21 cellular contexts compared by ENCODE assay signal in the genomic region with DNA sequence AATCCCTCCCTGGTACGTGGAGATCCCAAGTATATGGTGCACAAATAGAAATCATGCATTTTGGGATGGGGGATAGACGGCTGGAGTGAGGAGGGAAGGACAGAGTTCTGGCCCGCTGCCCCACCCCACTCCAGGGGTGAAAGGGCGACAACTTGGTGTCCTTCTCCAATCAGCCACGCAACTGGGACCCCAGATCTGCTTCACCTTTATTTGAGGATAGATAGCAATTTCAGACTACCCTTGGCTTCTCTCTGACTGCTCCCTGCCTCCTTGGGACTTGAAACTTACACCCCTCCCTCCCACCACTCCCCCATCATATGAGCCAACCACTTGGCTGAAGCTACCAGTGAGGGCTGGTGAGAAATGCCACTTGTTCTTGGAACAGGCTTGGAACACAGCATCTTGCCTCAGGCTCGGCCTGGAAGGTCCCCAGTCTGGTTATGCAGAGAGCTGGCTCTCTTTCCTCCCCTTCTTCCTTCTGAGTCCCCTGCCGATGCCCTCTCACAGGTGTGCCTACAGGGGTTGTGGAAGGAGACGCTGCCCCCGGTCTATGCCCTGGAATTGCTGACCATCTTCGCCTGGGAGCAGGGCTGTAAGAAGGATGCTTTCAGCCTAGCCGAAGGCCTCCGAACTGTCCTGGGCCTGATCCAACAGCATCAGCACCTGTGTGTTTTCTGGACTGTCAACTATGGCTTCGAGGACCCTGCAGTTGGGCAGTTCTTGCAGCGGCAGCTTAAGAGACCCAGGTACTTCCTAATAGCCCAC. TPM values are rescaled to one million over a fixed set of nuclear protein-coding genes. Genes with fewer than 3 reads are reported as not detected.
A peak's percentile ranks its signal among the peaks of the same experiment; 100 is the strongest.
DNase-seq lines count a peak whose midpoint lies in the region; ATAC-seq and TF ChIP-seq lines count a peak whose summit lies in the region.
"Had no signal": no experiment of that assay in that cellular context is flagged by ENCODE, and none has a peak within 500 bp of the region (broad histone marks: within the 10 kb centered on the region; RNA-seq: fewer than 3 reads in every experiment).

No MANE protein-coding gene starts in this region.

- H3K36me3 Mint-ChIP-seq in endodermal cell (ENCODE audit: low read depth), result no peaks in the 10 kb centered on the region
- H3K36me3 Mint-ChIP-seq in activated T-helper 2 cell treated with anti-CD3 and anti-CD28 coated beads, Interferon-gamma antibody, Interleukin-2, Interleukin-4, amounts not matched to agents 10 μg/mL and 5 μg/mL and 100 μg/mL, durations not matched to agents 14 hours and 24 hours and 36 hours (ENCODE audit: low read depth), result peaks cover 55% of the 10 kb centered on the region

- H3K4me3 ChIP-seq in endodermal cell (ENCODE audit: low read length) (no peak overlapping the region), BE2C (ENCODE audit: low read depth, low read length) (no peak overlapping the region)
- H3K4me3 ChIP-seq: GM23248, K562 had no signal

- in situ Hi-C loops in G401 (cut with HindIII; ENCODE audit: low sequenced_read_pairs), result no loop called here

- intact Hi-C loops in activated T-helper 2 cell treated with anti-CD3 and anti-CD28 coated beads, Interferon-gamma antibody, Interleukin-2, Interleukin-4, amounts not matched to agents 10 μg/mL and 5 μg/mL and 100 μg/mL, durations not matched to agents 14 hours and 24 hours and 36 hours (cut with micrococcal nuclease), result no loop called here

- H3K27me3 ChIP-seq in endodermal cell (ENCODE audit: control insufficient read depth, insufficient read depth, low read length, poor library complexity, severe bottlenecking) (no peaks in the 10 kb centered on the region), BE2C (no peaks in the 10 kb centered on the region; the same call in 1 of the 2 replicates)

- H3K36me3 ChIP-seq in endodermal cell (ENCODE audit: control insufficient read depth, insufficient read depth, low read length) (no peaks in the 10 kb centered on the region), BE2C (peaks cover 54% of the 10 kb centered on the region)

- H3K4me1 Mint-ChIP-seq in endodermal cell, result no peaks in the 10 kb centered on the region
- peaks cover 7% of the 10 kb centered on the region for H3K4me1 Mint-ChIP-seq in activated T-helper 2 cell treated with anti-CD3 and anti-CD28 coated beads, Interferon-gamma antibody, Interleukin-2, Interleukin-4, amounts not matched to agents 10 μg/mL and 5 μg/mL and 100 μg/mL, durations not matched to agents 14 hours and 24 hours and 36 hours (ENCODE audit: low read depth)
- H3K4me1 Mint-ChIP-seq: B cell had no signal

- H3K9me3 ChIP-seq in endodermal cell (ENCODE audit: control insufficient read depth, low read length) (no peaks in the 10 kb centered on the region), BE2C (no peaks in the 10 kb centered on the region)

- H3K27ac ChIP-seq in endodermal cell (ENCODE audit: low read depth, low read length), result no peak overlapping the region
- H3K27ac ChIP-seq: GM23248, HL-60 had no signal

- DNase-seq in G401 (ENCODE audit: low spot score) (peak; percentile 70), NCI-H446 (lab: John Stamatoyannopoulos, UW) (peak; percentile 1 to 53), cerebellar cortex (ENCODE audit: low spot score) (peak; percentile 63), endodermal cell (peak; percentile 45), BE2C (no peak)
- DNase-seq in activated T-helper 2 cell treated with anti-CD3 and anti-CD28 coated beads, Interferon-gamma antibody, Interleukin-2, Interleukin-4, amounts not matched to agents 10 μg/mL and 5 μg/mL and 100 μg/mL, durations not matched to agents 14 hours and 24 hours and 36 hours (ENCODE audit: low spot score), result no peak
- DNase-seq: CD4-positive, CD25-positive, alpha-beta regulatory T cell; CD8-positive, alpha-beta memory T cell; COR-L47; DMS 273 treated with DMSO at 0.1 percent for 48 hours; DMS53; DND-41; EL; GM23248; HCEC 1CT; IMR-90 had no signal

- no peak overlapping the region for H3K4me3 Mint-ChIP-seq in endodermal cell
- no peak overlapping the region for H3K4me3 Mint-ChIP-seq in activated T-helper 2 cell treated with anti-CD3 and anti-CD28 coated beads, Interferon-gamma antibody, Interleukin-2, Interleukin-4, amounts not matched to agents 10 μg/mL and 5 μg/mL and 100 μg/mL, durations not matched to agents 14 hours and 24 hours and 36 hours (ENCODE audit: low read depth)
- H3K4me3 Mint-ChIP-seq: B cell; CD8-positive, alpha-beta memory T cell had no signal

- no peaks in the 10 kb centered on the region for H3K4me1 ChIP-seq in endodermal cell (ENCODE audit: control insufficient read depth, insufficient read depth, low read length)
- H3K4me1 ChIP-seq in BE2C, result no peaks in the 10 kb centered on the region; the same call in 1 of the 2 replicates

- no peaks in the 10 kb centered on the region for H3K27me3 Mint-ChIP-seq in endodermal cell (ENCODE audit: insufficient read depth)
- H3K27me3 Mint-ChIP-seq in activated T-helper 2 cell treated with anti-CD3 and anti-CD28 coated beads, Interferon-gamma antibody, Interleukin-2, Interleukin-4, amounts not matched to agents 10 μg/mL and 5 μg/mL and 100 μg/mL, durations not matched to agents 14 hours and 24 hours and 36 hours (ENCODE audit: low read depth), result no peaks in the 10 kb centered on the region
- H3K27me3 Mint-ChIP-seq: B cell; CD4-positive, CD25-positive, alpha-beta regulatory T cell; CD8-positive, alpha-beta memory T cell had no signal

- WGBS in endodermal cell (ENCODE audit: insufficient coverage in 1 of 2, insufficient read length in 1 of 2), 2 experiments, result 90 to 92% methylated on average over 12 to 14 of the region's 14 CpGs

- H3K9me3 Mint-ChIP-seq in endodermal cell, result no peaks in the 10 kb centered on the region
- H3K9me3 Mint-ChIP-seq in activated T-helper 2 cell treated with anti-CD3 and anti-CD28 coated beads, Interferon-gamma antibody, Interleukin-2, Interleukin-4, amounts not matched to agents 10 μg/mL and 5 μg/mL and 100 μg/mL, durations not matched to agents 14 hours and 24 hours and 36 hours, result no peaks in the 10 kb centered on the region

- ATAC-seq in GM18519 (IDR thresholded peaks at IDR 0.05; ENCODE audit: low FRiP score, unreplicated experiment) (no peak), GM21381 (IDR thresholded peaks at IDR 0.05; ENCODE audit: unreplicated experiment) (no peak)
- ATAC-seq: K562 had no signal

- no peak overlapping the region for H3K9ac ChIP-seq in endodermal cell (ENCODE audit: extremely low read depth, low read length, poor library complexity, severe bottlenecking)
- H3K9ac ChIP-seq: GM23248 had no signal

- TF ChIP-seq CTCF in endodermal cell (conservative IDR thresholded peaks at IDR 0.05), result no peak
- TF ChIP-seq CTCF in BE2C (IDR thresholded peaks at IDR 0.05; ENCODE audit: low read depth, low read length), result no peak

- H3K27ac Mint-ChIP-seq in endodermal cell, result no peak overlapping the region
- H3K27ac Mint-ChIP-seq in activated T-helper 2 cell treated with anti-CD3 and anti-CD28 coated beads, Interferon-gamma antibody, Interleukin-2, Interleukin-4, amounts not matched to agents 10 μg/mL and 5 μg/mL and 100 μg/mL, durations not matched to agents 14 hours and 24 hours and 36 hours, result no peak overlapping the region
- H3K27ac Mint-ChIP-seq: B cell; CD4-positive, CD25-positive, alpha-beta regulatory T cell had no signal

RNA-seq across cellular contexts. Expression of gene OAS3, which starts 8.1 kb away (rescaled TPM):
- 0.74 and 1.8 TPM in 2 replicates for total RNA-seq in G401 (2014; rRNA removed; shearing (Covaris generic))
- total RNA-seq in endodermal cell, result under 1 TPM; 0.64 to 0.84 TPM
- 0.32 TPM for polyA plus RNA-seq in endodermal cell (2013, experiment 1 of 2)
- polyA plus RNA-seq in endodermal cell (2013, experiment 2 of 2), result 0.29 TPM
- 6.2 TPM for polyA plus RNA-seq in BE2C (2012; ENCODE audit: insufficient read depth, insufficient read length, low read depth)
- total RNA-seq in activated T-helper 2 cell treated with anti-CD3 and anti-CD28 coated beads, Interferon-gamma antibody, Interleukin-2, Interleukin-4, amounts not matched to agents 10 μg/mL and 5 μg/mL and 100 μg/mL, durations not matched to agents 14 hours and 24 hours and 36 hours, result 27.2 and 29.6 TPM in 2 replicates

RNA-seq across cellular contexts. Expression of gene OAS2, which starts 31.9 kb away (rescaled TPM):
- not detected in 2 replicates for total RNA-seq in G401 (2014; rRNA removed; shearing (Covaris generic))
- not detected for total RNA-seq in endodermal cell
- not detected for polyA plus RNA-seq in endodermal cell (2013, experiment 1 of 2)
- not detected for polyA plus RNA-seq in endodermal cell (2013, experiment 2 of 2)
- polyA plus RNA-seq in BE2C (2012; ENCODE audit: insufficient read depth, insufficient read length, low read depth), result not detected
- 86.4 and 88.3 TPM in 2 replicates for total RNA-seq in activated T-helper 2 cell treated with anti-CD3 and anti-CD28 coated beads, Interferon-gamma antibody, Interleukin-2, Interleukin-4, amounts not matched to agents 10 μg/mL and 5 μg/mL and 100 μg/mL, durations not matched to agents 14 hours and 24 hours and 36 hours
- polyA plus RNA-seq: IMR-90 had no signal

RNA-seq across cellular contexts. Expression of gene OAS1, which starts 39.7 kb away (rescaled TPM):
- not detected in 2 replicates for total RNA-seq in G401 (2014; rRNA removed; shearing (Covaris generic))
- not detected for total RNA-seq in endodermal cell
- not detected for polyA plus RNA-seq in endodermal cell (2013, experiment 1 of 2)
- not detected for polyA plus RNA-seq in endodermal cell (2013, experiment 2 of 2)
- 12.6 TPM for polyA plus RNA-seq in BE2C (2012; ENCODE audit: insufficient read depth, insufficient read length, low read depth)
- 17.7 and 17.8 TPM in 2 replicates for total RNA-seq in activated T-helper 2 cell treated with anti-CD3 and anti-CD28 coated beads, Interferon-gamma antibody, Interleukin-2, Interleukin-4, amounts not matched to agents 10 μg/mL and 5 μg/mL and 100 μg/mL, durations not matched to agents 14 hours and 24 hours and 36 hours
- total RNA-seq: GM23248, IMR-90 had no signal
- polyA plus RNA-seq: IMR-90 had no signal

Comparison
In these comparisons a context has a peak if more than half of its experiments do, and no peak if none do; other contexts are left out.
1. DNase-seq: peak in G401 (single experiment), NCI-H446 (2 of 2), cerebellar cortex (single experiment) and endodermal cell (single experiment); none in BE2C (single experiment) and activated T-helper 2 cell treated with anti-CD3 and anti-CD28 coated beads, Interferon-gamma antibody, Interleukin-2, Interleukin-4, amounts not matched to agents 10 μg/mL and 5 μg/mL and 100 μg/mL, durations not matched to agents 14 hours and 24 hours and 36 hours (single experiment).
2. RNA of gene OAS3, which starts 8.1 kb away (total RNA-seq): 27.2 to 29.6 TPM in activated T-helper 2 cell treated with anti-CD3 and anti-CD28 coated beads, Interferon-gamma antibody, Interleukin-2, Interleukin-4, amounts not matched to agents 10 μg/mL and 5 μg/mL and 100 μg/mL, durations not matched to agents 14 hours and 24 hours and 36 hours; 0.74 to 1.8 TPM in G401 and 0.64 to 0.84 TPM in endodermal cell; every median in the first group is over 10 times any median in the second.
3. RNA of gene OAS2, which starts 31.9 kb away (total RNA-seq): 86.4 to 88.3 TPM in activated T-helper 2 cell treated with anti-CD3 and anti-CD28 coated beads, Interferon-gamma antibody, Interleukin-2, Interleukin-4, amounts not matched to agents 10 μg/mL and 5 μg/mL and 100 μg/mL, durations not matched to agents 14 hours and 24 hours and 36 hours; not detected in endodermal cell and not detected in G401; every median in the first group is over 10 times any median in the second.
4. RNA of gene OAS1, which starts 39.7 kb away (total RNA-seq): 17.7 to 17.8 TPM in activated T-helper 2 cell treated with anti-CD3 and anti-CD28 coated beads, Interferon-gamma antibody, Interleukin-2, Interleukin-4, amounts not matched to agents 10 μg/mL and 5 μg/mL and 100 μg/mL, durations not matched to agents 14 hours and 24 hours and 36 hours; not detected in G401 and not detected in endodermal cell; every median in the first group is over 10 times any median in the second.